In genomic region chr1:19622204-19622603, GRCh38 we compare ENCODE assay signal across 1 cellular context.
TF ChIP-seq lines count a peak whose summit lies in the region.

No MANE protein-coding gene starts in this region.

TF ChIP-seq in WTC11, 78 proteins besides CTCF, POLR2A, EP300 and RAD21 (continued from another document):
- TF ChIP-seq AFF4 (CRISPR knock-in tag; IDR thresholded peaks at IDR 0.05; ENCODE audit: borderline replicate concordance) = no peak
- TF ChIP-seq, protein P1, sequence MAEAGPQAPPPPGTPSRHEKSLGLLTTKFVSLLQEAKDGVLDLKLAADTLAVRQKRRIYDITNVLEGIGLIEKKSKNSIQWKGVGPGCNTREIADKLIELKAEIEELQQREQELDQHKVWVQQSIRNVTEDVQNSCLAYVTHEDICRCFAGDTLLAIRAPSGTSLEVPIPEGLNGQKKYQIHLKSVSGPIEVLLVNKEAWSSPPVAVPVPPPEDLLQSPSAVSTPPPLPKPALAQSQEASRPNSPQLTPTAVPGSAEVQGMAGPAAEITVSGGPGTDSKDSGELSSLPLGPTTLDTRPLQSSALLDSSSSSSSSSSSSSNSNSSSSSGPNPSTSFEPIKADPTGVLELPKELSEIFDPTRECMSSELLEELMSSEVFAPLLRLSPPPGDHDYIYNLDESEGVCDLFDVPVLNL (CRISPR knock-in tag; IDR thresholded peaks at IDR 0.05; ENCODE audit: borderline replicate concordance, low read depth) = no peak
- no peak for TF ChIP-seq RELA (CRISPR knock-in tag; IDR thresholded peaks at IDR 0.05; ENCODE audit: borderline replicate concordance)
- no peak for TF ChIP-seq ATF1 (CRISPR knock-in tag; IDR thresholded peaks at IDR 0.05)
- TF ChIP-seq GRHL2 (CRISPR knock-in tag; IDR thresholded peaks at IDR 0.05; ENCODE audit: insufficient replicate concordance, severe bottlenecking) = no peak
- no peak for TF ChIP-seq ZNF317 (CRISPR knock-in tag; IDR thresholded peaks at IDR 0.05; ENCODE audit: borderline replicate concordance, low read depth)
- TF ChIP-seq ZNF425 (CRISPR knock-in tag; conservative IDR thresholded peaks at IDR 0.05) = no peak
- TF ChIP-seq, protein P2, sequence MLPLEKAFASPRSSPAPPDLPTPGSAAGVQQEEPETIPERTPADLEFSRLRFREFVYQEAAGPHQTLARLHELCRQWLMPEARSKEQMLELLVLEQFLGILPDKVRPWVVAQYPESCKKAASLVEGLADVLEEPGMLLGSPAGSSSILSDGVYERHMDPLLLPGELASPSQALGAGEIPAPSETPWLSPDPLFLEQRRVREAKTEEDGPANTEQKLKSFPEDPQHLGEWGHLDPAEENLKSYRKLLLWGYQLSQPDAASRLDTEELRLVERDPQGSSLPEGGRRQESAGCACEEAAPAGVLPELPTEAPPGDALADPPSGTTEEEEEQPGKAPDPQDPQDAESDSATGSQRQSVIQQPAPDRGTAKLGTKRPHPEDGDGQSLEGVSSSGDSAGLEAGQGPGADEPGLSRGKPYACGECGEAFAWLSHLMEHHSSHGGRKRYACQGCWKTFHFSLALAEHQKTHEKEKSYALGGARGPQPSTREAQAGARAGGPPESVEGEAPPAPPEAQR (CRISPR knock-in tag; IDR thresholded peaks at IDR 0.05) = no peak
- TF ChIP-seq, protein P3, sequence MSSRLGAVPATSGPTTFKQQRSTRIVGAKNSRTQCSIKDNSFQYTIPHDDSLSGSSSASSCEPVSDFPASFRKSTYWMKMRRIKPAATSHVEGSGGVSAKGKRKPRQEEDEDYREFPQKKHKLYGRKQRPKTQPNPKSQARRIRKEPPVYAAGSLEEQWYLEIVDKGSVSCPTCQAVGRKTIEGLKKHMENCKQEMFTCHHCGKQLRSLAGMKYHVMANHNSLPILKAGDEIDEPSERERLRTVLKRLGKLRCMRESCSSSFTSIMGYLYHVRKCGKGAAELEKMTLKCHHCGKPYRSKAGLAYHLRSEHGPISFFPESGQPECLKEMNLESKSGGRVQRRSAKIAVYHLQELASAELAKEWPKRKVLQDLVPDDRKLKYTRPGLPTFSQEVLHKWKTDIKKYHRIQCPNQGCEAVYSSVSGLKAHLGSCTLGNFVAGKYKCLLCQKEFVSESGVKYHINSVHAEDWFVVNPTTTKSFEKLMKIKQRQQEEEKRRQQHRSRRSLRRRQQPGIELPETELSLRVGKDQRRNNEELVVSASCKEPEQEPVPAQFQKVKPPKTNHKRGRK (CRISPR knock-in tag; IDR thresholded peaks at IDR 0.05; ENCODE audit: borderline replicate concordance) = no peak
- TF ChIP-seq TEAD4 (CRISPR knock-in tag; IDR thresholded peaks at IDR 0.05) = no peak
- TF ChIP-seq, protein P4, sequence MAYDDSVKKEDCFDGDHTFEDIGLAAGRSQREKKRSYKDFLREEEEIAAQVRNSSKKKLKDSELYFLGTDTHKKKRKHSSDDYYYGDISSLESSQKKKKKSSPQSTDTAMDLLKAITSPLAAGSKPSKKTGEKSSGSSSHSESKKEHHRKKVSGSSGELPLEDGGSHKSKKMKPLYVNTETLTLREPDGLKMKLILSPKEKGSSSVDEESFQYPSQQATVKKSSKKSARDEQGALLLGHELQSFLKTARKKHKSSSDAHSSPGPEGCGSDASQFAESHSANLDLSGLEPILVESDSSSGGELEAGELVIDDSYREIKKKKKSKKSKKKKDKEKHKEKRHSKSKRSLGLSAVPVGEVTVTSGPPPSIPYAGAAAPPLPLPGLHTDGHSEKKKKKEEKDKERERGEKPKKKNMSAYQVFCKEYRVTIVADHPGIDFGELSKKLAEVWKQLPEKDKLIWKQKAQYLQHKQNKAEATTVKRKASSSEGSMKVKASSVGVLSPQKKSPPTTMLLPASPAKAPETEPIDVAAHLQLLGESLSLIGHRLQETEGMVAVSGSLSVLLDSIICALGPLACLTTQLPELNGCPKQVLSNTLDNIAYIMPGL (CRISPR knock-in tag; IDR thresholded peaks at IDR 0.05) = no peak
- TF ChIP-seq, protein P5, sequence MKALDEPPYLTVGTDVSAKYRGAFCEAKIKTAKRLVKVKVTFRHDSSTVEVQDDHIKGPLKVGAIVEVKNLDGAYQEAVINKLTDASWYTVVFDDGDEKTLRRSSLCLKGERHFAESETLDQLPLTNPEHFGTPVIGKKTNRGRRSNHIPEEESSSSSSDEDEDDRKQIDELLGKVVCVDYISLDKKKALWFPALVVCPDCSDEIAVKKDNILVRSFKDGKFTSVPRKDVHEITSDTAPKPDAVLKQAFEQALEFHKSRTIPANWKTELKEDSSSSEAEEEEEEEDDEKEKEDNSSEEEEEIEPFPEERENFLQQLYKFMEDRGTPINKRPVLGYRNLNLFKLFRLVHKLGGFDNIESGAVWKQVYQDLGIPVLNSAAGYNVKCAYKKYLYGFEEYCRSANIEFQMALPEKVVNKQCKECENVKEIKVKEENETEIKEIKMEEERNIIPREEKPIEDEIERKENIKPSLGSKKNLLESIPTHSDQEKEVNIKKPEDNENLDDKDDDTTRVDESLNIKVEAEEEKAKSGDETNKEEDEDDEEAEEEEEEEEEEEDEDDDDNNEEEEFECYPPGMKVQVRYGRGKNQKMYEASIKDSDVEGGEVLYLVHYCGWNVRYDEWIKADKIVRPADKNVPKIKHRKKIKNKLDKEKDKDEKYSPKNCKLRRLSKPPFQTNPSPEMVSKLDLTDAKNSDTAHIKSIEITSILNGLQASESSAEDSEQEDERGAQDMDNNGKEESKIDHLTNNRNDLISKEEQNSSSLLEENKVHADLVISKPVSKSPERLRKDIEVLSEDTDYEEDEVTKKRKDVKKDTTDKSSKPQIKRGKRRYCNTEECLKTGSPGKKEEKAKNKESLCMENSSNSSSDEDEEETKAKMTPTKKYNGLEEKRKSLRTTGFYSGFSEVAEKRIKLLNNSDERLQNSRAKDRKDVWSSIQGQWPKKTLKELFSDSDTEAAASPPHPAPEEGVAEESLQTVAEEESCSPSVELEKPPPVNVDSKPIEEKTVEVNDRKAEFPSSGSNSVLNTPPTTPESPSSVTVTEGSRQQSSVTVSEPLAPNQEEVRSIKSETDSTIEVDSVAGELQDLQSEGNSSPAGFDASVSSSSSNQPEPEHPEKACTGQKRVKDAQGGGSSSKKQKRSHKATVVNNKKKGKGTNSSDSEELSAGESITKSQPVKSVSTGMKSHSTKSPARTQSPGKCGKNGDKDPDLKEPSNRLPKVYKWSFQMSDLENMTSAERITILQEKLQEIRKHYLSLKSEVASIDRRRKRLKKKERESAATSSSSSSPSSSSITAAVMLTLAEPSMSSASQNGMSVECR (CRISPR knock-in tag; IDR thresholded peaks at IDR 0.05; ENCODE audit: borderline replicate concordance) = no peak
- no peak for TF ChIP-seq FOXP4 (CRISPR knock-in tag; IDR thresholded peaks at IDR 0.05)
- TF ChIP-seq IRF2 (CRISPR knock-in tag; IDR thresholded peaks at IDR 0.05; ENCODE audit: borderline replicate concordance, low read depth) = no peak
- TF ChIP-seq NFATC4 (CRISPR knock-in tag; IDR thresholded peaks at IDR 0.05) = no peak
- TF ChIP-seq, protein P6, sequence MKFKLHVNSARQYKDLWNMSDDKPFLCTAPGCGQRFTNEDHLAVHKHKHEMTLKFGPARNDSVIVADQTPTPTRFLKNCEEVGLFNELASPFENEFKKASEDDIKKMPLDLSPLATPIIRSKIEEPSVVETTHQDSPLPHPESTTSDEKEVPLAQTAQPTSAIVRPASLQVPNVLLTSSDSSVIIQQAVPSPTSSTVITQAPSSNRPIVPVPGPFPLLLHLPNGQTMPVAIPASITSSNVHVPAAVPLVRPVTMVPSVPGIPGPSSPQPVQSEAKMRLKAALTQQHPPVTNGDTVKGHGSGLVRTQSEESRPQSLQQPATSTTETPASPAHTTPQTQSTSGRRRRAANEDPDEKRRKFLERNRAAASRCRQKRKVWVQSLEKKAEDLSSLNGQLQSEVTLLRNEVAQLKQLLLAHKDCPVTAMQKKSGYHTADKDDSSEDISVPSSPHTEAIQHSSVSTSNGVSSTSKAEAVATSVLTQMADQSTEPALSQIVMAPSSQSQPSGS (CRISPR knock-in tag; IDR thresholded peaks at IDR 0.05; ENCODE audit: borderline replicate concordance, low read depth) = no peak
- TF ChIP-seq, protein P7, sequence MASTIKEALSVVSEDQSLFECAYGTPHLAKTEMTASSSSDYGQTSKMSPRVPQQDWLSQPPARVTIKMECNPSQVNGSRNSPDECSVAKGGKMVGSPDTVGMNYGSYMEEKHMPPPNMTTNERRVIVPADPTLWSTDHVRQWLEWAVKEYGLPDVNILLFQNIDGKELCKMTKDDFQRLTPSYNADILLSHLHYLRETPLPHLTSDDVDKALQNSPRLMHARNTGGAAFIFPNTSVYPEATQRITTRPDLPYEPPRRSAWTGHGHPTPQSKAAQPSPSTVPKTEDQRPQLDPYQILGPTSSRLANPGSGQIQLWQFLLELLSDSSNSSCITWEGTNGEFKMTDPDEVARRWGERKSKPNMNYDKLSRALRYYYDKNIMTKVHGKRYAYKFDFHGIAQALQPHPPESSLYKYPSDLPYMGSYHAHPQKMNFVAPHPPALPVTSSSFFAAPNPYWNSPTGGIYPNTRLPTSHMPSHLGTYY (CRISPR knock-in tag; IDR thresholded peaks at IDR 0.05) = no peak
